Comparison of ENCODE assay signal across 8 cellular contexts in genomic region chr7:139645572-139646523, GRCh38.
DNase-seq lines count a peak whose midpoint lies in the region; ATAC-seq, FAIRE-seq and TF ChIP-seq lines count a peak whose summit lies in the region.

No MANE protein-coding gene starts in this region.

- H3K27ac ChIP-seq in H1 (ENCODE audit: low read depth, low read length) (no peak overlapping the region), mesendoderm (ENCODE audit: low read depth, low read length) (no peak overlapping the region)

- H3K79me1 ChIP-seq in H1 (ENCODE audit: low read depth, low read length) (no peaks in the 10 kb centered on the region), mesendoderm (ENCODE audit: low read length) (no peaks in the 10 kb centered on the region)

- TF ChIP-seq EP300 in H1 (IDR thresholded peaks at IDR 0.05; ENCODE audit: borderline replicate concordance in 1 of 2, low read depth in 2 of 2, low read length in 2 of 2): no peak

- TF ChIP-seq RAD21 in H1 (IDR thresholded peaks at IDR 0.05 in 1 of 2, conservative IDR thresholded peaks at IDR 0.05 in 1 of 2; ENCODE audit: low read depth in 2 of 2, low read length in 2 of 2): peak; percentile 97 to 98

- H3K4me2 ChIP-seq in H1 (ENCODE audit: insufficient read depth in 1 of 2, low read depth in 2 of 2, low read length in 2 of 2): no peak overlapping the region
- H3K4me2 ChIP-seq in mesendoderm (ENCODE audit: low read length): no peak overlapping the region

- H3K9ac ChIP-seq in H1 (replicated peaks in 1 of 4; ENCODE audit: extremely low read depth in 1 of 4, low read depth in 3 of 4, low read length in 3 of 4) (no peak overlapping the region), mesendoderm (ENCODE audit: low read length) (no peak overlapping the region)

- H3K14ac ChIP-seq in H1 (ENCODE audit: insufficient read length): no peak overlapping the region

- H2BK15ac ChIP-seq in H1 (ENCODE audit: low read length) (0 out of 2 replicates have a peak overlapping the region, but pooled peaks have one; percentile 29), mesendoderm (replicated peaks; ENCODE audit: low read depth) (no peak overlapping the region)

- H3K4me3 ChIP-seq in H1 (ENCODE audit: extremely low read depth in 1 of 4, insufficient read depth in 2 of 4, low read depth in 3 of 4, low read length in 4 of 4) (no peak overlapping the region), mesendoderm (ENCODE audit: low read length) (no peak overlapping the region)

- no peak overlapping the region for H2AFZ ChIP-seq in H1 (ENCODE audit: low read length)

- no peak overlapping the region for H2BK120ac ChIP-seq in H1 (replicated peaks; ENCODE audit: low read depth, low read length)
- no peak overlapping the region for H2BK120ac ChIP-seq in mesendoderm (ENCODE audit: low read depth, low read length)

- DNase-seq in CD1c-positive myeloid dendritic cell (ENCODE audit: extremely low spot score) (peak; percentile 91), HT1080 (ENCODE audit: low read depth) (peak; percentile 63), NK-92 (lab: John Stamatoyannopoulos, UW; ENCODE audit: unreplicated experiment) (peak; percentile 10), H1 (ENCODE audit: low read depth in 1 of 2, low spot score in 2 of 2) (peak; percentile 47 to 92), mesendoderm (peak; percentile 89)
- peak; percentile 61 to 64 for DNase-seq in activated CD8-positive, alpha-beta memory T cell treated with anti-CD3 and anti-CD28 coated beads for 4 hours (ENCODE audit: low read depth in 2 of 2)
- DNase-seq in stimulated activated CD8-positive, alpha-beta memory T cell treated with anti-CD3 and anti-CD28 coated beads, Interleukin-15, amount 100 ng/mL, for 4 hours (ENCODE audit: low read depth in 2 of 2): peak; percentile 45 to 56

- POLR2A ChIA-PET in H1 (lab: Charles Lee; ENCODE audit: partially characterized antibody): interaction anchor here (0.6 to 1.6 kb wide), 2 partner anchors 18 to 100 kb away, joined by 3 to 4 read pairs; no protein-coding TSS in a partner anchor

- no peak overlapping the region for H2BK12ac ChIP-seq in H1 (ENCODE audit: low read depth, low read length)

- no peaks in the 10 kb centered on the region for H3K36me3 ChIP-seq in H1 (ENCODE audit: control insufficient read depth in 2 of 4, insufficient read depth in 4 of 4, low read length in 3 of 4)
- no peaks in the 10 kb centered on the region for H3K36me3 ChIP-seq in mesendoderm (ENCODE audit: control insufficient read depth, insufficient read depth, low read length)

- no peaks in the 10 kb centered on the region for H3K9me3 ChIP-seq in H1 (ENCODE audit: insufficient read depth in 2 of 2, low read depth in 1 of 2, low read length in 1 of 2)

- no peak overlapping the region for H3K56ac ChIP-seq in H1 (replicated peaks; ENCODE audit: insufficient read length, low read depth, low read length)
- no peak overlapping the region for H3K56ac ChIP-seq in mesendoderm (ENCODE audit: low read length)

- no peak overlapping the region for H3K23ac ChIP-seq in H1 (ENCODE audit: insufficient read length)
- no peak overlapping the region for H3K23ac ChIP-seq in mesendoderm (ENCODE audit: low read length)

- 64% methylated on average over 19 of the region's 19 CpGs; no CpG with 5 or more reads in 1 of the 2 experiments for WGBS in H1 (ENCODE audit: extremely low coverage in 1 of 2, insufficient coverage in 1 of 2, insufficient read length in 1 of 2, insufficient replicate concordance in 2 of 2, low coverage in 1 of 2, low lambda C conversion rate in 2 of 2, missing lambda C conversion rate in 1 of 2), 2 experiments
- WGBS in mesendoderm (ENCODE audit: extremely low coverage, insufficient coverage, low lambda C conversion rate): no CpG with 5 or more reads among the region's 19 CpGs

- no peak overlapping the region for H3K18ac ChIP-seq in H1 (ENCODE audit: extremely low read depth, low read length)
- no peak overlapping the region for H3K18ac ChIP-seq in mesendoderm (ENCODE audit: low read length)

- H4K8ac ChIP-seq in H1 (ENCODE audit: extremely low read depth, insufficient read depth, low read length): no peak overlapping the region
- no peak overlapping the region for H4K8ac ChIP-seq in mesendoderm (ENCODE audit: low read depth, low read length)

- no peaks in the 10 kb centered on the region for H3K27me3 ChIP-seq in H1 (replicated peaks in 1 of 4; ENCODE audit: control insufficient read depth in 3 of 4, extremely low read depth in 1 of 4, insufficient read depth in 3 of 4, low read length in 3 of 4)
- H3K27me3 ChIP-seq in mesendoderm (ENCODE audit: insufficient read depth, low read length, poor library complexity): no peaks in the 10 kb centered on the region

- no peak overlapping the region for H4K91ac ChIP-seq in H1 (replicated peaks; ENCODE audit: insufficient read length, low read length)

- TF ChIP-seq CTCF in H1 (IDR thresholded peaks at IDR 0.05; ENCODE audit: control extremely low read depth in 1 of 3, insufficient read depth in 1 of 3, low read depth in 1 of 3, low read length in 3 of 3): peak; percentile 68 to 91 (median 88)

- H3K4ac ChIP-seq in H1 (replicated peaks; ENCODE audit: insufficient read length, low read depth, low read length) (no peak overlapping the region), mesendoderm (ENCODE audit: low read depth, low read length) (no peak overlapping the region)

- TF ChIP-seq POLR2A in H1 (IDR thresholded peaks at IDR 0.05; ENCODE audit: control extremely low read depth in 1 of 2, low read depth in 2 of 2, low read length in 2 of 2): no peak

- peaks cover 7 to 12% (median 9%) of the 10 kb centered on the region in 4 experiments for H3K4me1 ChIP-seq in H1 (replicated peaks in 1 of 4; ENCODE audit: control insufficient read depth in 3 of 4, insufficient read depth in 4 of 4, low read length in 3 of 4)
- peaks cover 12% of the 10 kb centered on the region for H3K4me1 ChIP-seq in mesendoderm (ENCODE audit: control insufficient read depth, low read depth, low read length)

- H2AK5ac ChIP-seq in H1 (ENCODE audit: low read depth, low read length): no peak overlapping the region
- H2AK5ac ChIP-seq in mesendoderm (ENCODE audit: low read length): no peak overlapping the region

- CTCF ChIA-PET in H1 (lab: Charles Lee; ENCODE audit: partially characterized antibody): interaction anchor here (0.6 to 5.2 kb wide), 77 partner anchors 9 to 364 kb away, joined by 3 to 122 read pairs (median 4); partner anchors contain the start of gene KLRG2

- H3K79me2 ChIP-seq in H1 (ENCODE audit: control insufficient read depth in 1 of 2, insufficient read depth in 2 of 2, low read length in 2 of 2) (no peaks in the 10 kb centered on the region; a peak in 1 of 4 replicates), mesendoderm (ENCODE audit: control insufficient read depth, insufficient read depth, low read length) (no peaks in the 10 kb centered on the region)

- FAIRE-seq in H1 (lab: Jason Lieb, UNC): peak; percentile 57

- ATAC-seq in HG03196 (IDR thresholded peaks at IDR 0.05; ENCODE audit: unreplicated experiment): no peak

- H3K23me2 ChIP-seq in H1 (ENCODE audit: low read depth, low read length): no peaks in the 10 kb centered on the region

- no peak overlapping the region for H2BK5ac ChIP-seq in H1 (ENCODE audit: low read depth, low read length)
- no peak overlapping the region for H2BK5ac ChIP-seq in mesendoderm (ENCODE audit: low read length)

- H4K5ac ChIP-seq in H1 (ENCODE audit: insufficient read length, low read depth, low read length) (no peak overlapping the region), mesendoderm (ENCODE audit: low read length) (no peak overlapping the region)

- no peaks in the 10 kb centered on the region for H4K20me1 ChIP-seq in H1 (replicated peaks in 1 of 2; ENCODE audit: control insufficient read depth in 1 of 2, insufficient read depth in 2 of 2, low read length in 2 of 2)

- no peak overlapping the region for H2BK20ac ChIP-seq in H1 (ENCODE audit: low read length)

TF ChIP-seq in H1, 55 proteins besides CTCF, POLR2A, EP300 and RAD21:
- no peak for TF ChIP-seq TAF1 (IDR thresholded peaks at IDR 0.05; ENCODE audit: low read depth, low read length)
- TF ChIP-seq BACH1 (IDR thresholded peaks at IDR 0.05; ENCODE audit: low read length): no peak
- 0 out of 4 replicates have a peak, but pooled peaks of 1 of the 2 experiments have one; percentile 46 for TF ChIP-seq SIN3A (conservative IDR thresholded peaks at IDR 0.05 in 1 of 2, IDR thresholded peaks at IDR 0.05 in 1 of 2; ENCODE audit: low read depth in 1 of 2, low read length in 2 of 2)
- no peak for TF ChIP-seq NRF1 (IDR thresholded peaks at IDR 0.05; ENCODE audit: low read depth, low read length)
- no peak for TF ChIP-seq SP4 (IDR thresholded peaks at IDR 0.05; ENCODE audit: low read length)
- TF ChIP-seq SIRT6 (IDR thresholded peaks at IDR 0.05; ENCODE audit: low read length): no peak
- 0 out of 2 replicates have a peak, but pooled peaks have one; percentile 36 for TF ChIP-seq KDM1A (IDR thresholded peaks at IDR 0.05; ENCODE audit: borderline replicate concordance, low read length)
- TF ChIP-seq SRF (IDR thresholded peaks at IDR 0.05; ENCODE audit: low read depth, low read length): no peak
TF ChIP-seq in H1: peak in this region for 2.

Comparison
In these comparisons a context has a peak if more than half of its experiments do, and no peak if none do; other contexts are left out.
1. DNase-seq: peak in every context shown above with its lines; median percentile 91 in CD1c-positive myeloid dendritic cell; 89 in mesendoderm; 70 in H1; 63 in HT1080; 62 in activated CD8-positive, alpha-beta memory T cell treated with anti-CD3 and anti-CD28 coated beads for 4 hours; 50 in stimulated activated CD8-positive, alpha-beta memory T cell treated with anti-CD3 and anti-CD28 coated beads, Interleukin-15, amount 100 ng/mL, for 4 hours; 10 in NK-92.